Comparison of ENCODE assay signal across 16 cellular contexts in the genomic region with DNA sequence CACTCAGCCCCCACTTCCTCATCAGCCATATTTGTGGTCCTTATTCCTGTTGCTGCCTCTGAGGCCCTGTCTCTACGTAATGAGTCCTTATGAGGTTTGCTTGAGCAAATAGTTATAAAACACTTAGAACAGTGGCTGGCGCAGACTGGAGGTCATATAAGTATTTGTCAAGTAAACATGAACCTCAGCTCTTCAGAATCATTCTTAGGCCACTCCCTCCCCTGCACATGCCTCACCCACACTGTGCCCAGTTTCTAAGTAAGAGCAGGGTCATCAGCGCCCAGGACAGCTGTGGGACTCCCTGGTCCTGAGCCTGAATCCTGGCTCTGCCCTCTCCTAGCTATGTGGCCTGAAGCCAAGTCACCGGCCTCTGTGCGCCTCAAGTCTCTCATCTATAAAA. TPM values are rescaled to one million over a fixed set of nuclear protein-coding genes. Genes with fewer than 3 reads are reported as not detected.
DNase-seq lines count a peak whose midpoint lies in the region; ATAC-seq and TF ChIP-seq lines count a peak whose summit lies in the region.
"Had no signal": no experiment of that assay in that cellular context is flagged by ENCODE, and none has a peak within 500 bp of the region (broad histone marks: within the 10 kb centered on the region; RNA-seq: fewer than 3 reads in every experiment).

No MANE protein-coding gene starts in this region.

- no peak for ATAC-seq in activated T-cell treated with anti-CD3 and anti-CD28 coated beads, Interleukin-2, amount 50 U/mL, for 4 hours
- ATAC-seq in body of pancreas (no peak), HG02870 (IDR thresholded peaks at IDR 0.05; ENCODE audit: unreplicated experiment) (no peak)
- ATAC-seq in stimulated activated naive CD8-positive, alpha-beta T cell treated with anti-CD3 and anti-CD28 coated beads, Interleukin-15, amount 100 ng/mL, for 72 hours, result no peak
- ATAC-seq: SK-N-SH treated with all-trans-retinoic acid at 6 μM for 48 hours had no signal

- H3K9me3 ChIP-seq in body of pancreas, result no peaks in the 10 kb centered on the region
- H3K9me3 ChIP-seq: pancreas had no signal

- peak overlapping the region in 2 of 4 donors; percentile 20 to 37 for H3K27ac ChIP-seq in body of pancreas
- H3K27ac ChIP-seq: pancreas had no signal

- H3K9me3 Mint-ChIP-seq in activated T-cell treated with anti-CD3 and anti-CD28 coated beads, Interleukin-2, amount 50 U/mL, for 24 hours, result no peaks in the 10 kb centered on the region
- H3K9me3 Mint-ChIP-seq in activated T-cell treated with anti-CD3 and anti-CD28 coated beads, Interleukin-2, amount 50 U/mL, for 4 hours, result no peaks in the 10 kb centered on the region
- no peaks in the 10 kb centered on the region for H3K9me3 Mint-ChIP-seq in stimulated activated naive CD8-positive, alpha-beta T cell treated with anti-CD3 and anti-CD28 coated beads, Interleukin-15, amount 100 ng/mL, for 72 hours
- H3K9me3 Mint-ChIP-seq: HFFc6 had no signal

- peaks cover 66% of the 10 kb centered on the region for H3K36me3 Mint-ChIP-seq in activated T-cell treated with anti-CD3 and anti-CD28 coated beads, Interleukin-2, amount 50 U/mL, for 24 hours (ENCODE audit: low read depth)
- H3K36me3 Mint-ChIP-seq in activated T-cell treated with anti-CD3 and anti-CD28 coated beads, Interleukin-2, amount 50 U/mL, for 4 hours (ENCODE audit: insufficient read depth), result peaks cover 14% of the 10 kb centered on the region

- TF ChIP-seq POLR2A in body of pancreas (IDR thresholded peaks at IDR 0.05), result no peak

- WGBS in body of pancreas, 2 donors, result 38 to 62% methylated on average over 5 of the region's 5 CpGs

- H3K4me3 Mint-ChIP-seq in activated T-cell treated with anti-CD3 and anti-CD28 coated beads, Interleukin-2, amount 50 U/mL, for 24 hours, result no peak overlapping the region
- no peak overlapping the region for H3K4me3 Mint-ChIP-seq in activated T-cell treated with anti-CD3 and anti-CD28 coated beads, Interleukin-2, amount 50 U/mL, for 4 hours
- no peak overlapping the region for H3K4me3 Mint-ChIP-seq in stimulated activated naive CD8-positive, alpha-beta T cell treated with anti-CD3 and anti-CD28 coated beads, Interleukin-15, amount 100 ng/mL, for 72 hours
- H3K4me3 Mint-ChIP-seq: HFFc6 had no signal

- no peaks in the 10 kb centered on the region for H3K27me3 Mint-ChIP-seq in activated T-cell treated with anti-CD3 and anti-CD28 coated beads, Interleukin-2, amount 50 U/mL, for 24 hours
- no peaks in the 10 kb centered on the region for H3K27me3 Mint-ChIP-seq in activated T-cell treated with anti-CD3 and anti-CD28 coated beads, Interleukin-2, amount 50 U/mL, for 4 hours (ENCODE audit: low read depth)
- H3K27me3 Mint-ChIP-seq in stimulated activated naive CD8-positive, alpha-beta T cell treated with anti-CD3 and anti-CD28 coated beads, Interleukin-15, amount 100 ng/mL, for 72 hours, result no peaks in the 10 kb centered on the region

- no peaks in the 10 kb centered on the region for H3K27me3 ChIP-seq in body of pancreas
- H3K27me3 ChIP-seq: pancreas had no signal

- intact Hi-C loops in body of pancreas (cut with DNase I), result no loop called here

- peaks cover 39% of the 10 kb centered on the region for H3K4me1 ChIP-seq in body of pancreas

- DNase-seq in activated T-cell treated with anti-CD3 and anti-CD28 coated beads, Interleukin-2, amount 50 U/mL, for 24 hours, result no peak
- DNase-seq in activated T-cell treated with anti-CD3 and anti-CD28 coated beads, Interleukin-2, amount 50 U/mL, for 4 hours, result no peak
- peak; percentile 62 for DNase-seq in NCI-H774 (lab: John Stamatoyannopoulos, UW)
- peak in 3 of 4 donors; percentile 46 to 75 (median 66) for DNase-seq in body of pancreas
- no peak for DNase-seq in stimulated activated naive CD8-positive, alpha-beta T cell treated with anti-CD3 and anti-CD28 coated beads, Interleukin-15, amount 100 ng/mL, for 72 hours
- no peak for DNase-seq in foreskin melanocyte
- DNase-seq in NCI-H2227 treated with DMSO at 0.1 percent for 48 hours (lab: John Stamatoyannopoulos, UW), result no peak
- DNase-seq: activated CD4-positive, alpha-beta T cell treated with anti-CD3 and anti-CD28 coated beads for 48 hours; GDM1; HFFc6; mesenchymal stem cell; NCI-H1436 treated with DMSO at 0.1 percent for 48 hours; NK-92 treated with Interleukin-12 subunit alpha and Interleukin-12 subunit beta, amount 100 ng/mL, for 24 hours had no signal

- peak overlapping the region; percentile 89 for H3K27ac Mint-ChIP-seq in activated T-cell treated with anti-CD3 and anti-CD28 coated beads, Interleukin-2, amount 50 U/mL, for 24 hours
- H3K27ac Mint-ChIP-seq in stimulated activated naive CD8-positive, alpha-beta T cell treated with anti-CD3 and anti-CD28 coated beads, Interleukin-15, amount 100 ng/mL, for 72 hours, result peak overlapping the region; percentile 19 to 94
- H3K27ac Mint-ChIP-seq: HFFc6 had no signal

- H3K4me1 Mint-ChIP-seq in activated T-cell treated with anti-CD3 and anti-CD28 coated beads, Interleukin-2, amount 50 U/mL, for 24 hours (ENCODE audit: low read depth), result peaks cover 53% of the 10 kb centered on the region
- H3K4me1 Mint-ChIP-seq in activated T-cell treated with anti-CD3 and anti-CD28 coated beads, Interleukin-2, amount 50 U/mL, for 4 hours (ENCODE audit: low read depth), result peaks cover 36% of the 10 kb centered on the region
- peaks cover 76% of the 10 kb centered on the region for H3K4me1 Mint-ChIP-seq in stimulated activated naive CD8-positive, alpha-beta T cell treated with anti-CD3 and anti-CD28 coated beads, Interleukin-15, amount 100 ng/mL, for 72 hours

- H3K36me3 ChIP-seq in body of pancreas (replicated peaks in 1 of 2; ENCODE audit: insufficient read depth in 1 of 2, low read depth in 2 of 2), result peaks cover 0 to 7% of the 10 kb centered on the region in 2 donors

- no peak for TF ChIP-seq CTCF in body of pancreas (IDR thresholded peaks at IDR 0.05)

- H3K4me3 ChIP-seq in body of pancreas, result no peak overlapping the region
- H3K4me3 ChIP-seq: pancreas had no signal

RNA-seq across cellular contexts. Expression of gene ST6GALNAC4, which starts 4.0 kb away (rescaled TPM):
- total RNA-seq in activated T-cell treated with anti-CD3 and anti-CD28 coated beads, Interleukin-2, amount 50 U/mL, for 4 hours, result 10 to 100 TPM; 22.0 to 25.7 (median 24.7) TPM
- 10 to 100 TPM; 36.6 to 63.8 TPM for total RNA-seq in body of pancreas

RNA-seq across cellular contexts. Expression of gene ST6GALNAC6, which starts 13.5 kb away (rescaled TPM):
- total RNA-seq in activated T-cell treated with anti-CD3 and anti-CD28 coated beads, Interleukin-2, amount 50 U/mL, for 4 hours, result 10 to 100 TPM; 25.9 to 31.5 (median 31.0) TPM
- total RNA-seq in body of pancreas, result 10 to 100 TPM; 46.1 to 66.7 TPM

RNA-seq across cellular contexts. Expression of gene PIP5KL1, which starts 17.7 kb away (rescaled TPM):
- 1 to 10 TPM; 2.3 to 3.5 (median 2.8) TPM for total RNA-seq in activated T-cell treated with anti-CD3 and anti-CD28 coated beads, Interleukin-2, amount 50 U/mL, for 4 hours
- total RNA-seq in body of pancreas, result 1 to 10 TPM; 1.3 to 2.6 TPM

RNA-seq across cellular contexts. Expression of gene DPM2, which starts 24.8 kb away (rescaled TPM):
- 10 to 100 TPM; 89.6 to 91.5 (median 89.9) TPM for total RNA-seq in activated T-cell treated with anti-CD3 and anti-CD28 coated beads, Interleukin-2, amount 50 U/mL, for 4 hours
- total RNA-seq in body of pancreas, result 10 to 100 TPM; 23.3 to 39.9 TPM

RNA-seq across cellular contexts. Expression of gene AK1, which starts 35.4 kb away (rescaled TPM):
- total RNA-seq in activated T-cell treated with anti-CD3 and anti-CD28 coated beads, Interleukin-2, amount 50 U/mL, for 4 hours, result 1 to 10 TPM; 3.6 to 6.4 (median 5.0) TPM
- 10 to 100 TPM in 1 of 2 donors, 1 to 10 TPM in 1; 8.8 to 23.7 TPM for total RNA-seq in body of pancreas

Comparison
In these comparisons a context has a peak if more than half of its experiments do, and no peak if none do; other contexts are left out.
1. DNase-seq: peak in NCI-H774 (single experiment) and body of pancreas (3 of 4); none in activated T-cell treated with anti-CD3 and anti-CD28 coated beads, Interleukin-2, amount 50 U/mL, for 24 hours (single experiment), activated T-cell treated with anti-CD3 and anti-CD28 coated beads, Interleukin-2, amount 50 U/mL, for 4 hours (single experiment), stimulated activated naive CD8-positive, alpha-beta T cell treated with anti-CD3 and anti-CD28 coated beads, Interleukin-15, amount 100 ng/mL, for 72 hours (0 of 2), foreskin melanocyte (single experiment) and NCI-H2227 treated with DMSO at 0.1 percent for 48 hours (single experiment).